9 cellular contexts compared by ENCODE assay signal in the genomic region with DNA sequence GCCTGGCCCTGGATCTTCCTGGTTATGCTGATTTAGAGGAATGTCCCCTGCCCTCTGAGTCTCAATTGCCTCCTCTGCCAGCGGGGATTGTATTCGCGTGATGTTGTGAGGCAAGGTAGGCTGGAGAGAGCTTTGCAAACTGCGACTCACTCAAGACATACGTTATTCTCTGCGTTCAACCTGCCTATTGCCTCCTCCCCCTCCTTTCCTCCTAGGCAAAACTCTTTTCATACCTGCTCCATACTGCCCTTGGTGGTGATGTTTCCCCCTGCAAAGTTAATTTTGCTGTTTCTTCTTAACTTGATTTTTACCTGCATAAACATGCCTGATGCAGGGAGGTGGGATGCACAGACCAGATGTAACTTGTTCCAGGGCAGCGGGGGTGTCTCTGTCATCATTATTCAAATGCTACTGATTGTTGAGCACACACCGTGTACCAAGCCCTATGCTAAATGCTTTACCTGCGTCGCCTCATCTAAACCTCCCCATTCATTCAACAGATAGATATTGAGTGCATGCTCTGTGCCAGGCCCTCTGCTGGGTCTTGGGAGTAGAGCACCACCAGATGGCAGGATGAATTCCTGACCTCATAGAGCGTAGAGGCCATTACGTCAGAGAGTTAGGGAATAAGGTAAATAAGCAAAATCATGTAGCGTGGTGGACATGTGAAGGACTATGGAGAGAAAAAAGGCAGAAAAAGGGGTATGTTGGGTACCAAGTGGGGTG. TPM values are rescaled to one million over a fixed set of nuclear protein-coding genes. Genes with fewer than 3 reads are reported as not detected.
DNase-seq lines count a peak whose midpoint lies in the region; ATAC-seq and TF ChIP-seq lines count a peak whose summit lies in the region.
"Had no signal": no experiment of that assay in that cellular context is flagged by ENCODE, and none has a peak within 500 bp of the region (broad histone marks: within the 10 kb centered on the region; RNA-seq: fewer than 3 reads in every experiment).

No MANE protein-coding gene starts in this region.

- intact Hi-C loops in mammary epithelial cell (cut with micrococcal nuclease), result loop anchor here (1.0 kb wide), 1 partner anchor 66 kb away; no protein-coding TSS in a partner anchor

- H4K20me1 ChIP-seq in MM.1S (ENCODE audit: insufficient read depth, low read length) (no peaks in the 10 kb centered on the region), mammary epithelial cell (ENCODE audit: insufficient read depth, low read length) (no peaks in the 10 kb centered on the region)

- H3K36me3 Mint-ChIP-seq in activated naive CD8-positive, alpha-beta T cell treated with anti-CD3 and anti-CD28 coated beads, Interleukin-2, amount 50 U/mL, for 24 hours (ENCODE audit: low read depth), result no peaks in the 10 kb centered on the region

- no peak overlapping the region for H3K27ac Mint-ChIP-seq in activated naive CD8-positive, alpha-beta T cell treated with anti-CD3 and anti-CD28 coated beads, Interleukin-2, amount 50 U/mL, for 24 hours
- H3K27ac Mint-ChIP-seq: stimulated activated naive CD8-positive, alpha-beta T cell treated with anti-CD3 and anti-CD28 coated beads, Interleukin-15, amount 100 ng/mL, for 72 hours had no signal

- no peaks in the 10 kb centered on the region for H3K79me1 ChIP-seq in mesendoderm (ENCODE audit: low read length)

- H3K4me3 Mint-ChIP-seq in activated naive CD8-positive, alpha-beta T cell treated with anti-CD3 and anti-CD28 coated beads, Interleukin-2, amount 50 U/mL, for 24 hours, result no peak overlapping the region
- H3K4me3 Mint-ChIP-seq: stimulated activated naive CD8-positive, alpha-beta T cell treated with anti-CD3 and anti-CD28 coated beads, Interleukin-15, amount 100 ng/mL, for 72 hours had no signal

- 34% methylated on average over 13 of the region's 13 CpGs for WGBS in mammary epithelial cell (ENCODE audit: low coverage, missing lambda C conversion rate)
- no CpG with 5 or more reads among the region's 13 CpGs for WGBS in mesendoderm (ENCODE audit: extremely low coverage, insufficient coverage, low lambda C conversion rate)

- H2AK5ac ChIP-seq in mesendoderm (ENCODE audit: low read length), result no peak overlapping the region

- H3K23ac ChIP-seq in mesendoderm (ENCODE audit: low read length), result no peak overlapping the region

- peak; percentile 4 for DNase-seq in GM12865 (ENCODE audit: low read depth)
- no peak for DNase-seq in MM.1S
- DNase-seq in mammary epithelial cell, result peak; percentile 48
- peak; percentile 81 for DNase-seq in mesendoderm
- no peak for DNase-seq in activated naive CD8-positive, alpha-beta T cell treated with anti-CD3 and anti-CD28 coated beads, Interleukin-2, amount 50 U/mL, for 24 hours
- no peak for DNase-seq in AG20443 (ENCODE audit: low spot score)
- DNase-seq: KBM-7; stimulated activated naive CD8-positive, alpha-beta T cell treated with anti-CD3 and anti-CD28 coated beads, Interleukin-15, amount 100 ng/mL, for 72 hours had no signal

- peak overlapping the region; percentile 5 for H4K5ac ChIP-seq in mesendoderm (ENCODE audit: low read length)

- H3K9me3 Mint-ChIP-seq in activated naive CD8-positive, alpha-beta T cell treated with anti-CD3 and anti-CD28 coated beads, Interleukin-2, amount 50 U/mL, for 24 hours, result no peaks in the 10 kb centered on the region
- H3K9me3 Mint-ChIP-seq: stimulated activated naive CD8-positive, alpha-beta T cell treated with anti-CD3 and anti-CD28 coated beads, Interleukin-15, amount 100 ng/mL, for 72 hours had no signal

- H3K56ac ChIP-seq in mesendoderm (ENCODE audit: low read length), result no peak overlapping the region

- TF ChIP-seq CTCF in GM12865 (IDR thresholded peaks at IDR 0.05; ENCODE audit: insufficient read depth, low read depth, low read length, missing control alignments) (no peak), MM.1S (IDR thresholded peaks at IDR 0.05; ENCODE audit: low read length) (peak; percentile 19; the same call in 1 of the 2 replicates), mammary epithelial cell (conservative IDR thresholded peaks at IDR 0.05 in 1 of 2, IDR thresholded peaks at IDR 0.05 in 1 of 2; ENCODE audit: extremely low read depth in 1 of 2, insufficient read depth in 1 of 2, low read depth in 1 of 2, low read length in 2 of 2) (peak; percentile 37 to 40)

- peaks cover 2% of the 10 kb centered on the region for H3K4me1 Mint-ChIP-seq in activated naive CD8-positive, alpha-beta T cell treated with anti-CD3 and anti-CD28 coated beads, Interleukin-2, amount 50 U/mL, for 24 hours
- H3K4me1 Mint-ChIP-seq: stimulated activated naive CD8-positive, alpha-beta T cell treated with anti-CD3 and anti-CD28 coated beads, Interleukin-15, amount 100 ng/mL, for 72 hours had no signal

- H3K4me2 ChIP-seq in MM.1S (ENCODE audit: low read depth, low read length) (no peak overlapping the region), mammary epithelial cell (ENCODE audit: insufficient read depth, low read depth, low read length) (no peak overlapping the region), mesendoderm (ENCODE audit: low read length) (no peak overlapping the region)

- no peak overlapping the region for H2AFZ ChIP-seq in MM.1S (ENCODE audit: low read length)
- H2AFZ ChIP-seq in mammary epithelial cell (ENCODE audit: low read depth, low read length), result no peak overlapping the region

- H3K9me2 ChIP-seq in MM.1S (replicated peaks; ENCODE audit: insufficient read depth, low read length), result no peaks in the 10 kb centered on the region

- H4K8ac ChIP-seq in mesendoderm (ENCODE audit: low read depth, low read length), result no peak overlapping the region

- H3K4me3 ChIP-seq in GM12865 (ENCODE audit: low read depth, low read length), result no peak overlapping the region
- H3K4me3 ChIP-seq in MM.1S (ENCODE audit: low read length), result no peak overlapping the region
- H3K4me3 ChIP-seq in mammary epithelial cell (replicated peaks in 1 of 3; ENCODE audit: insufficient read depth in 1 of 3, low read depth in 2 of 3, low read length in 3 of 3), result no peak overlapping the region
- H3K4me3 ChIP-seq in mesendoderm (ENCODE audit: low read length), result no peak overlapping the region

- H3K79me2 ChIP-seq in MM.1S (ENCODE audit: low read length), result no peaks in the 10 kb centered on the region
- no peaks in the 10 kb centered on the region for H3K79me2 ChIP-seq in mammary epithelial cell (ENCODE audit: insufficient read depth, low read length)
- H3K79me2 ChIP-seq in mesendoderm (ENCODE audit: control insufficient read depth, insufficient read depth, low read length), result no peaks in the 10 kb centered on the region

- CTCF ChIA-PET in mammary epithelial cell (lab: Charles Lee; ENCODE audit: low non-redundant PET), result no interaction called here

- no peaks in the 10 kb centered on the region for H3F3A ChIP-seq in MM.1S (ENCODE audit: insufficient read depth, low read length)

- H2BK120ac ChIP-seq in mesendoderm (ENCODE audit: low read depth, low read length), result no peak overlapping the region

- no peak overlapping the region for H3K18ac ChIP-seq in mesendoderm (ENCODE audit: low read length)

- H3K36me3 ChIP-seq in MM.1S (replicated peaks; ENCODE audit: insufficient read depth, low read length) (no peaks in the 10 kb centered on the region), mammary epithelial cell (ENCODE audit: insufficient read depth, low read length) (no peaks in the 10 kb centered on the region), mesendoderm (ENCODE audit: control insufficient read depth, insufficient read depth, low read length) (no peaks in the 10 kb centered on the region)

- no peak overlapping the region for H3K27ac ChIP-seq in MM.1S (ENCODE audit: low read length)
- H3K27ac ChIP-seq in mammary epithelial cell (ENCODE audit: insufficient read depth, low read depth, low read length), result no peak overlapping the region
- H3K27ac ChIP-seq in mesendoderm (ENCODE audit: low read depth, low read length), result no peak overlapping the region

- H3K9me3 ChIP-seq in MM.1S (replicated peaks; ENCODE audit: insufficient read depth, low read length) (no peaks in the 10 kb centered on the region), mammary epithelial cell (replicated peaks; ENCODE audit: insufficient read depth, low read length) (no peaks in the 10 kb centered on the region)

- no peak for ATAC-seq in activated naive CD8-positive, alpha-beta T cell treated with anti-CD3 and anti-CD28 coated beads, Interleukin-2, amount 50 U/mL, for 24 hours
- ATAC-seq in GM21528 (IDR thresholded peaks at IDR 0.05; ENCODE audit: low FRiP score, unreplicated experiment), result no peak
- ATAC-seq: stimulated activated naive CD8-positive, alpha-beta T cell treated with anti-CD3 and anti-CD28 coated beads, Interleukin-15, amount 100 ng/mL, for 72 hours had no signal

- dilution Hi-C loops in mammary epithelial cell (cut with HindIII; ENCODE audit: low sequenced_read_pairs), result loop anchor here (5.0 kb wide), 1 partner anchor 67 kb away; no protein-coding TSS in a partner anchor

- H3K9ac ChIP-seq in MM.1S (ENCODE audit: low read length), result no peak overlapping the region
- H3K9ac ChIP-seq in mammary epithelial cell (ENCODE audit: insufficient read depth, low read length), result no peak overlapping the region
- no peak overlapping the region for H3K9ac ChIP-seq in mesendoderm (ENCODE audit: low read length)

- in situ Hi-C loops in mammary epithelial cell (cut with MboI; ENCODE audit: low sequenced_read_pairs in 2 of 2), result no loop called here

- BruUV-seq in mammary epithelial cell (replicated peaks; lab: Mats Ljungman, UMichigan), result no TSS peak

- H3K4me1 ChIP-seq in MM.1S (ENCODE audit: low read length) (no peaks in the 10 kb centered on the region), mammary epithelial cell (ENCODE audit: insufficient read depth, low read length) (no peaks in the 10 kb centered on the region), mesendoderm (ENCODE audit: control insufficient read depth, low read depth, low read length) (peaks cover 2% of the 10 kb centered on the region)

- H3K27me3 ChIP-seq in MM.1S (replicated peaks; ENCODE audit: insufficient read depth, low read length), result peaks cover 58% of the 10 kb centered on the region
- no peaks in the 10 kb centered on the region for H3K27me3 ChIP-seq in mammary epithelial cell (ENCODE audit: insufficient read depth, low read length)
- H3K27me3 ChIP-seq in mesendoderm (ENCODE audit: insufficient read depth, low read length, poor library complexity), result no peaks in the 10 kb centered on the region

- no peak overlapping the region for H2BK15ac ChIP-seq in mesendoderm (replicated peaks; ENCODE audit: low read depth)

- H3K27me3 Mint-ChIP-seq in activated naive CD8-positive, alpha-beta T cell treated with anti-CD3 and anti-CD28 coated beads, Interleukin-2, amount 50 U/mL, for 24 hours, result no peaks in the 10 kb centered on the region
- H3K27me3 Mint-ChIP-seq: stimulated activated naive CD8-positive, alpha-beta T cell treated with anti-CD3 and anti-CD28 coated beads, Interleukin-15, amount 100 ng/mL, for 72 hours had no signal

- H3K4ac ChIP-seq in mesendoderm (ENCODE audit: low read depth, low read length), result no peak overlapping the region

- H2BK5ac ChIP-seq in mesendoderm (ENCODE audit: low read length), result no peak overlapping the region

RNA-seq across cellular contexts. Expression of a gene that starts 29.0 kb away (rescaled TPM):
- not detected for total RNA-seq in mammary epithelial cell
- polyA plus RNA-seq in mammary epithelial cell, result 0.01 TPM
- polyA minus RNA-seq in mammary epithelial cell, result 0.78 TPM
- polyA plus RNA-seq in mesendoderm (2013, experiment 1 of 2), result 1.3 TPM
- polyA plus RNA-seq in mesendoderm (2013, experiment 2 of 2), result 0.39 TPM

Comparison
In these comparisons a context has a peak if more than half of its experiments do, and no peak if none do; other contexts are left out.
1. DNase-seq: peak in GM12865 (single experiment), mammary epithelial cell (single experiment) and mesendoderm (single experiment); none in MM.1S (single experiment), activated naive CD8-positive, alpha-beta T cell treated with anti-CD3 and anti-CD28 coated beads, Interleukin-2, amount 50 U/mL, for 24 hours (single experiment) and AG20443 (single experiment).